ENCODE assay signal across 8 cellular contexts in genomic region chr2:216516730-216517350, GRCh38. TPM values are rescaled to one million over a fixed set of nuclear protein-coding genes. Genes with fewer than 3 reads are reported as not detected.
DNase-seq lines count a peak whose midpoint lies in the region; ATAC-seq and TF ChIP-seq lines count a peak whose summit lies in the region.

No MANE protein-coding gene starts in this region.

- H3K36me3 Mint-ChIP-seq in mesothelial cell of epicardium (no peaks in the 10 kb centered on the region), T-helper 17 cell (ENCODE audit: low read depth) (peaks cover 3% of the 10 kb centered on the region)

- no peaks in the 10 kb centered on the region for H3K9me3 Mint-ChIP-seq in mesothelial cell of epicardium

- H3K4me3 ChIP-seq in HFF-Myc (replicated peaks; ENCODE audit: low read depth, low read length) (no peak overlapping the region), choroid plexus epithelial cell (ENCODE audit: low read depth, low read length) (no peak overlapping the region)

- TF ChIP-seq CTCF in C4-2B (conservative IDR thresholded peaks at IDR 0.05) (peak; percentile 90), HFF-Myc (IDR thresholded peaks at IDR 0.05; ENCODE audit: low read depth, low read length, missing control alignments) (peak; percentile 56), choroid plexus epithelial cell (conservative IDR thresholded peaks at IDR 0.05; ENCODE audit: low read depth, low read length) (peak; percentile 71), mesothelial cell of epicardium (IDR thresholded peaks at IDR 0.05; ENCODE audit: unreplicated experiment) (peak; percentile 79)

- H3K27ac ChIP-seq in C4-2B: no peak overlapping the region

- DNase-seq in HFF-Myc (ENCODE audit: extremely low read depth, low read depth) (no peak), NCI-H748 treated with DMSO at 0.1 percent for 48 hours (lab: John Stamatoyannopoulos, UW) (peak; percentile 76), choroid plexus epithelial cell (ENCODE audit: low read depth) (peak; percentile 79), mesothelial cell of epicardium (ENCODE audit: low spot score in 2 of 2, unreplicated experiment in 2 of 2) (no peak), T-helper 17 cell (no peak)
- no peak for DNase-seq in activated CD4-positive, CD25-positive, alpha-beta regulatory T cell treated with anti-CD3 and anti-CD28 coated beads, Interleukin-2, amount 50 U/mL, for 72 hours

- H3K27me3 Mint-ChIP-seq in mesothelial cell of epicardium (ENCODE audit: low read depth) (no peaks in the 10 kb centered on the region), T-helper 17 cell (no peaks in the 10 kb centered on the region)

- peaks cover 12% of the 10 kb centered on the region for H3K4me1 Mint-ChIP-seq in mesothelial cell of epicardium
- peaks cover 7% of the 10 kb centered on the region for H3K4me1 Mint-ChIP-seq in T-helper 17 cell

- H3K9me3 ChIP-seq in T-helper 17 cell (ENCODE audit: control insufficient read depth, low read length, poor library complexity, severe bottlenecking): no peaks in the 10 kb centered on the region

- no peak for ATAC-seq in HG02571 (IDR thresholded peaks at IDR 0.05; ENCODE audit: unreplicated experiment)
- ATAC-seq in T-helper 17 cell: no peak

- no peak overlapping the region for H3K4me3 Mint-ChIP-seq in mesothelial cell of epicardium
- H3K4me3 Mint-ChIP-seq in T-helper 17 cell: no peak overlapping the region

- H3K27ac Mint-ChIP-seq in mesothelial cell of epicardium (no peak overlapping the region), T-helper 17 cell (no peak overlapping the region)

RNA-seq across cellular contexts. Expression of gene RPL37A, which starts 18.2 kb away (rescaled TPM):
- 2,728 to 2,928 TPM (median 2,867 TPM) in 3 replicates for total RNA-seq in mesothelial cell of epicardium
- total RNA-seq in T-helper 17 cell: 1,000 to 10,000 TPM; 3,101 to 3,324 TPM

Comparison
In these comparisons a context has a peak if more than half of its experiments do, and no peak if none do; other contexts are left out.
1. DNase-seq: peak in NCI-H748 treated with DMSO at 0.1 percent for 48 hours (single experiment) and choroid plexus epithelial cell (single experiment); none in HFF-Myc (single experiment), mesothelial cell of epicardium (0 of 2), activated CD4-positive, CD25-positive, alpha-beta regulatory T cell treated with anti-CD3 and anti-CD28 coated beads, Interleukin-2, amount 50 U/mL, for 72 hours (single experiment) and T-helper 17 cell (0 of 3).
2. Peak in every context shown above with its lines, with median percentiles within 50 percentile points of each other: CTCF ChIP-seq.